In genomic region chr14:96105921-96106441, GRCh38 we compare ENCODE assay signal across 14 cellular contexts.
DNase-seq lines count a peak whose midpoint lies in the region; ATAC-seq and TF ChIP-seq lines count a peak whose summit lies in the region.
"Had no signal": no experiment of that assay in that cellular context is flagged by ENCODE, and none has a peak within 500 bp of the region (broad histone marks: within the 10 kb centered on the region; RNA-seq: fewer than 3 reads in every experiment).

No MANE protein-coding gene starts in this region.

- H3K4me3 Mint-ChIP-seq in activated CD4-positive, alpha-beta memory T cell treated with anti-CD3 and anti-CD28 coated beads, Interleukin-2, amount 10 ng/mL, durations not matched to agents 7 days and 5 days = no peak overlapping the region
- H3K4me3 Mint-ChIP-seq: activated naive CD8-positive, alpha-beta T cell treated with anti-CD3 and anti-CD28 coated beads for 36 hours had no signal

- H3K4me3 ChIP-seq in left ventricle myocardium inferior = no peak overlapping the region
- no peak overlapping the region for H3K4me3 ChIP-seq in urinary bladder (ENCODE audit: low read depth, low read length)
- H3K4me3 ChIP-seq: GM12878 had no signal

- WGBS in urinary bladder = 54% methylated on average over 15 of the region's 15 CpGs

- intact Hi-C loops in Right ventricle myocardium superior (cut with DNase I) (no loop called here), left ventricle myocardium inferior (cut with micrococcal nuclease) (loop anchor here (10.0 kb wide), 1 partner anchor 319 kb away; no protein-coding TSS in a partner anchor)

- H3K36me3 ChIP-seq in left ventricle myocardium inferior = no peaks in the 10 kb centered on the region
- H3K36me3 ChIP-seq in urinary bladder (ENCODE audit: insufficient read depth) = no peaks in the 10 kb centered on the region

- no peaks in the 10 kb centered on the region for H3K27me3 Mint-ChIP-seq in activated CD4-positive, alpha-beta memory T cell treated with anti-CD3 and anti-CD28 coated beads, Interleukin-2, amount 10 ng/mL, durations not matched to agents 7 days and 5 days

- H3K27me3 ChIP-seq in left ventricle myocardium inferior (ENCODE audit: low read depth) = peaks cover 63% of the 10 kb centered on the region

- POLR2A ChIA-PET in activated CD4-positive, alpha-beta memory T cell treated with anti-CD3 and anti-CD28 coated beads, Interleukin-2, amount 10 ng/mL, durations not matched to agents 7 days and 5 days (lab: Charles Lee) = no interaction called here

- no peak overlapping the region for H3K27ac ChIP-seq in left ventricle myocardium inferior (replicated peaks)
- H3K27ac ChIP-seq in urinary bladder (ENCODE audit: low read depth) = peak overlapping the region; percentile 30

- no peaks in the 10 kb centered on the region for H3K4me1 Mint-ChIP-seq in activated CD4-positive, alpha-beta memory T cell treated with anti-CD3 and anti-CD28 coated beads, Interleukin-2, amount 10 ng/mL, durations not matched to agents 7 days and 5 days
- H3K4me1 Mint-ChIP-seq: activated naive CD8-positive, alpha-beta T cell treated with anti-CD3 and anti-CD28 coated beads for 36 hours had no signal

- TF ChIP-seq CTCF in left ventricle myocardium inferior (IDR thresholded peaks at IDR 0.05; ENCODE audit: borderline replicate concordance) = no peak

- no peaks in the 10 kb centered on the region for H3K4me1 ChIP-seq in left ventricle myocardium inferior
- H3K4me1 ChIP-seq in urinary bladder (ENCODE audit: insufficient read depth) = no peaks in the 10 kb centered on the region

- DNase-seq in Right ventricle myocardium superior (peak; percentile 43), left ventricle myocardium inferior (no peak), mucosa of gallbladder (ENCODE audit: low spot score) (peak; percentile 78), GDM1 (lab: John Stamatoyannopoulos, UW) (no peak)
- no peak for DNase-seq in activated CD4-positive, alpha-beta memory T cell treated with anti-CD3 and anti-CD28 coated beads, Interleukin-2, amount 10 ng/mL, durations not matched to agents 7 days and 5 days
- DNase-seq: activated naive CD8-positive, alpha-beta T cell treated with anti-CD3 and anti-CD28 coated beads for 36 hours; cortex of kidney; GOT3; NCI-H226; SIG-M5 had no signal

- ATAC-seq in Right ventricle myocardium superior (ENCODE audit: poor library complexity) (peak; percentile 15), esophagus mucosa (peak; percentile 91), HG02763 (IDR thresholded peaks at IDR 0.05; ENCODE audit: unreplicated experiment) (no peak)
- ATAC-seq: GM12878 had no signal

- CTCF ChIA-PET in activated CD4-positive, alpha-beta memory T cell treated with anti-CD3 and anti-CD28 coated beads, Interleukin-2, amount 10 ng/mL, durations not matched to agents 7 days and 5 days (lab: Charles Lee) = interaction anchor here (0.6 kb wide), 1 partner anchor 189 kb away, joined by 3 read pairs; no protein-coding TSS in a partner anchor

- no peaks in the 10 kb centered on the region for H3K9me3 Mint-ChIP-seq in activated CD4-positive, alpha-beta memory T cell treated with anti-CD3 and anti-CD28 coated beads, Interleukin-2, amount 10 ng/mL, durations not matched to agents 7 days and 5 days
- H3K9me3 Mint-ChIP-seq: activated naive CD8-positive, alpha-beta T cell treated with anti-CD3 and anti-CD28 coated beads for 36 hours had no signal

- H3K36me3 Mint-ChIP-seq in activated CD4-positive, alpha-beta memory T cell treated with anti-CD3 and anti-CD28 coated beads, Interleukin-2, amount 10 ng/mL, durations not matched to agents 7 days and 5 days (ENCODE audit: low read depth) = no peaks in the 10 kb centered on the region
- H3K36me3 Mint-ChIP-seq: activated naive CD8-positive, alpha-beta T cell treated with anti-CD3 and anti-CD28 coated beads for 36 hours had no signal

- no peaks in the 10 kb centered on the region for H3K9me3 ChIP-seq in left ventricle myocardium inferior (replicated peaks)

- no peak overlapping the region for H3K27ac Mint-ChIP-seq in activated CD4-positive, alpha-beta memory T cell treated with anti-CD3 and anti-CD28 coated beads, Interleukin-2, amount 10 ng/mL, durations not matched to agents 7 days and 5 days
- H3K27ac Mint-ChIP-seq: activated naive CD8-positive, alpha-beta T cell treated with anti-CD3 and anti-CD28 coated beads for 36 hours had no signal

Comparison
In these comparisons a context has a peak if more than half of its experiments do, and no peak if none do; other contexts are left out.
1. DNase-seq: peak in Right ventricle myocardium superior (single experiment) and mucosa of gallbladder (single experiment); none in left ventricle myocardium inferior (single experiment), activated CD4-positive, alpha-beta memory T cell treated with anti-CD3 and anti-CD28 coated beads, Interleukin-2, amount 10 ng/mL, durations not matched to agents 7 days and 5 days (single experiment) and GDM1 (single experiment).